ENCODE assay signal across 8 cellular contexts in the genomic region with DNA sequence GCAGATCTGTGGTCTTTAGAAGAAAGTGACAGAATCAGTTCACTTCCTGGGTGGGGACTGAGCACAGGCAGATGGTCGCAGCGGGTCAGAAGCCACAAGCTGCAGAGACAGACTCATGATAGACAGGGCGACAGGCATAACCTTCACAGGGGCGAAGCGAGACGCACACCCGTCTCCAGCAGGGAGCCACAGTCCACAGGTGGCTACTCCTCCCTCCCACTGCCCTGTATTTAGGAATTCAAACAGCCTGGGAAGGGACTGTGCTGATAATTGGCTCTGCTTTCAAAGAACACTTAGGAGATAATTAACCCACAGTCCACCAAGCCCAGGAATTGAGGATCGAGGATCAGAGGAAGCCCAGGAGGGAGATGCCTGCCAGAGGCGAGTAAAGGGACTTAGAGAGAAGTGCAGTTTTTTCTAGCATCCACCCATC. TPM values are rescaled to one million over a fixed set of nuclear protein-coding genes. Genes with fewer than 3 reads are reported as not detected.
DNase-seq lines count a peak whose midpoint lies in the region; ATAC-seq and TF ChIP-seq lines count a peak whose summit lies in the region.

No MANE protein-coding gene starts in this region.

- peak overlapping the region; percentile 74 for H3K9ac ChIP-seq in adipocyte (ENCODE audit: low read length)

- peaks cover 74% of the 10 kb centered on the region for H3K4me1 ChIP-seq in adipocyte (ENCODE audit: control insufficient read depth, insufficient read depth, low read length)

- in situ Hi-C loops in ACHN (cut with HindIII; ENCODE audit: low pct_ligation_motif_present, low pct_unique_long_range_greater_than_20kb, low sequenced_read_pairs), result no loop called here

- no peaks in the 10 kb centered on the region for H3K27me3 ChIP-seq in adipocyte (replicated peaks; ENCODE audit: control insufficient read depth, insufficient read depth, low read length)

- H3K4me3 ChIP-seq in adipocyte (ENCODE audit: low read length), result peak overlapping the region; percentile 36

- no peak for TF ChIP-seq CTCF in omental fat pad (IDR thresholded peaks at IDR 0.05)

- H3K9me3 ChIP-seq in adipocyte (ENCODE audit: control insufficient read depth, low read length), result no peaks in the 10 kb centered on the region

- H3K36me3 ChIP-seq in adipocyte (ENCODE audit: control insufficient read depth, insufficient read depth, low read length, severe bottlenecking), result no peaks in the 10 kb centered on the region

- ATAC-seq in GM18867 (IDR thresholded peaks at IDR 0.05; ENCODE audit: unreplicated experiment) (peak; percentile 68), omental fat pad (ENCODE audit: low FRiP score) (no peak)

- DNase-seq in ACHN, result peak; percentile 45
- DNase-seq in NCI-H1105 treated with DMSO at 0.1 percent for 48 hours (lab: John Stamatoyannopoulos, UW), result peak; percentile 41
- DNase-seq in adipocyte (ENCODE audit: low read depth), result no peak
- DNase-seq in myocyte (ENCODE audit: low read depth), result peak; percentile 62
- no peak for DNase-seq in omental fat pad (ENCODE audit: low spot score)
- DNase-seq in D341Med (ENCODE audit: low spot score), result no peak
- DNase-seq in globus pallidus (ENCODE audit: low spot score), result no peak

RNA-seq across cellular contexts. Expression of a gene that starts 23.2 kb away (rescaled TPM):
- total RNA-seq in myocyte, result 5.8 and 9.4 TPM in 2 replicates
- 9.7 TPM for polyA plus RNA-seq in myocyte (2012)
- 10 to 100 TPM in 3 of 4 donors, 1 to 10 TPM in 1; 8.1 to 93.0 (median 20.4) TPM for total RNA-seq in omental fat pad

RNA-seq across cellular contexts. Expression of a gene that starts 48.4 kb away (rescaled TPM):
- total RNA-seq in myocyte (not detected in 2 replicates), omental fat pad (not detected)
- 0.09 TPM for polyA plus RNA-seq in myocyte (2012)

Comparison
In these comparisons a context has a peak if more than half of its experiments do, and no peak if none do; other contexts are left out.
1. DNase-seq: peak in ACHN (single experiment), NCI-H1105 treated with DMSO at 0.1 percent for 48 hours (single experiment) and myocyte (single experiment); none in adipocyte (single experiment), omental fat pad (single experiment), D341Med (single experiment) and globus pallidus (single experiment).